In the genomic region with DNA sequence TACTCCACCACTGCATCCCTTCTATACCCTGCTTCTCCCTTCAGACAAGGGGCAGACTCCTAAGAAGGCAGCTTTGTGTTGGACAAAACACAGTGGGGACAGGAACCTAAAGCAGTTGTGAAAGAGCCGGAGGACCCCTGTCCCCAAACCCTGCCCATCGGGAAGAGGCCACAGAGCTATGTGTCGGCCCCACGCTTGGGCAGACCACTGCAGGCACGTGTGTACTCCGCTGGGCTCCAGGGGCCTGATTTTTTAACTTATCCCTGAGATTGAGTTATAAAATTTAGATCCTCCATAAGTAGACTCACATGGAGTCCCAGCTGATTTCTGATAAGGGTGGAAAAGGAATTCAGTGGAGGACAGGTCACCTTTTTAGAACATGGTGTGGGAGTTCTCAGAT, we compare ENCODE assay signal across 22 cellular contexts.
"Had no signal": no experiment of that assay in that cellular context is flagged by ENCODE, and none has a peak within 500 bp of the region (broad histone marks: within the 10 kb centered on the region; RNA-seq: fewer than 3 reads in every experiment).

No MANE protein-coding gene starts in this region.

- H3K4me3 ChIP-seq: gastrocnemius medialis, lower lobe of right lung, right lobe of liver, thyroid gland, vagina had no signal

- H3K4me3 Mint-ChIP-seq: endodermal cell; natural killer cell; stimulated activated naive CD8-positive, alpha-beta T cell treated with anti-CD3 and anti-CD28 coated beads, Interleukin-15, amount 100 ng/mL, for 72 hours had no signal

- DNase-seq: cortex of kidney; effector CD8-positive, alpha-beta T cell; foreskin fibroblast; gastrocnemius medialis; left ventricle myocardium superior; lower lobe of right lung; natural killer cell; right lobe of liver; small intestine; stimulated activated CD4-positive, alpha-beta T cell treated with anti-CD3 and anti-CD28 coated beads, Interleukin-15, amount 100 ng/mL, for 24 hours; stimulated activated CD4-positive, alpha-beta T cell treated with anti-CD3 and anti-CD28 coated beads, Interleukin-2, amount 100 ng/mL, for 48 hours; stimulated activated naive CD4-positive, alpha-beta T cell; stimulated activated naive CD8-positive, alpha-beta T cell treated with anti-CD3 and anti-CD28 coated beads, Interleukin-15, amount 100 ng/mL, for 72 hours; thyroid gland; trophoblast cell had no signal

- H3K9me3 ChIP-seq: gastrocnemius medialis, neutrophil, right lobe of liver, thyroid gland had no signal

- H3K9ac ChIP-seq: parathyroid adenoma had no signal

- H2AFZ ChIP-seq: parathyroid adenoma had no signal

- H3K27ac Mint-ChIP-seq: endodermal cell; natural killer cell; progenitor cell of endocrine pancreas; stimulated activated naive CD8-positive, alpha-beta T cell treated with anti-CD3 and anti-CD28 coated beads, Interleukin-15, amount 100 ng/mL, for 72 hours had no signal

- H3K27me3 ChIP-seq: gastrocnemius medialis, thyroid gland, vagina had no signal

- ATAC-seq: esophagus mucosa, gastrocnemius medialis, left ventricle myocardium superior, lower lobe of right lung, natural killer cell had no signal

- H3K79me2 ChIP-seq: parathyroid adenoma had no signal

- H3K4me1 Mint-ChIP-seq: endodermal cell; natural killer cell; stimulated activated naive CD8-positive, alpha-beta T cell treated with anti-CD3 and anti-CD28 coated beads, Interleukin-15, amount 100 ng/mL, for 72 hours had no signal

- H3K4me1 ChIP-seq: gastrocnemius medialis, lower lobe of right lung, parathyroid adenoma, thyroid gland, vagina had no signal

- H3K27me3 Mint-ChIP-seq: progenitor cell of endocrine pancreas had no signal

- H3K36me3 ChIP-seq: gastrocnemius medialis, lower lobe of right lung, neutrophil, right lobe of liver, thyroid gland, vagina had no signal

- H3K27ac ChIP-seq: epithelial cell of prostate, gastrocnemius medialis, lower lobe of right lung, neutrophil, parathyroid adenoma, right lobe of liver, thyroid gland, vagina had no signal
